8 cellular contexts compared by ENCODE assay signal in genomic region chr9:114551750-114552685, GRCh38. TPM values are rescaled to one million over a fixed set of nuclear protein-coding genes. Genes with fewer than 3 reads are reported as not detected.
DNase-seq lines count a peak whose midpoint lies in the region; ATAC-seq and TF ChIP-seq lines count a peak whose summit lies in the region.

No MANE protein-coding gene starts in this region.

- H4K20me1 ChIP-seq in GM23248 (ENCODE audit: insufficient read depth) (no peaks in the 10 kb centered on the region), neural progenitor cell (ENCODE audit: low read depth) (no peaks in the 10 kb centered on the region)

- TF ChIP-seq POLR2A in gastroesophageal sphincter (IDR thresholded peaks at IDR 0.05), result no peak

- peaks cover 9% of the 10 kb centered on the region; the same call in 1 of the 2 replicates for H3F3A ChIP-seq in GM23248 (ENCODE audit: insufficient read depth)
- no peaks in the 10 kb centered on the region for H3F3A ChIP-seq in neural progenitor cell (ENCODE audit: low read depth)

- peak overlapping the region; percentile 91 for H3K27ac ChIP-seq in GM23248
- H3K27ac ChIP-seq in gastroesophageal sphincter, result peak overlapping the region in 3 of 4 donors; percentile 37 to 63 (median 53)
- H3K27ac ChIP-seq in neural progenitor cell, result no peak overlapping the region

- H3K4me1 Mint-ChIP-seq in neural progenitor cell, result peaks cover 4% of the 10 kb centered on the region

- H3K9ac ChIP-seq in GM23248 (peak overlapping the region; percentile 61), neural progenitor cell (no peak overlapping the region)

- H3K36me3 ChIP-seq in GM23248 (ENCODE audit: low read depth), result no peaks in the 10 kb centered on the region
- H3K36me3 ChIP-seq in gastroesophageal sphincter, result no peaks in the 10 kb centered on the region
- no peaks in the 10 kb centered on the region for H3K36me3 ChIP-seq in neural progenitor cell

- WGBS in GM23248 (ENCODE audit: low coverage in 1 of 2, low lambda C conversion rate in 2 of 2, missing lambda C conversion rate in 2 of 2), 2 experiments, result 21% methylated on average over 6 of the region's 6 CpGs
- WGBS in gastroesophageal sphincter (ENCODE audit: low coverage in 1 of 2), 2 donors, result 57 to 84% methylated on average over 3 to 5 of the region's 6 CpGs

- peaks cover 5% of the 10 kb centered on the region for H3K9me3 Mint-ChIP-seq in neural progenitor cell

- H3K9me3 ChIP-seq in GM23248 (ENCODE audit: low read depth), result no peaks in the 10 kb centered on the region
- peaks cover 0 to 7% (median 0%) of the 10 kb centered on the region in 3 donors for H3K9me3 ChIP-seq in gastroesophageal sphincter
- no peaks in the 10 kb centered on the region for H3K9me3 ChIP-seq in neural progenitor cell (ENCODE audit: low read depth)

- ATAC-seq in gastroesophageal sphincter, result peak; percentile 87
- ATAC-seq in HG03432 (IDR thresholded peaks at IDR 0.05; ENCODE audit: unreplicated experiment), result no peak

- in situ Hi-C loops in GM23248 (cut with MboI), result no loop called here
- in situ Hi-C loops in SK-MEL-5 (cut with HindIII; ENCODE audit: low pct_unique_long_range_greater_than_20kb, low sequenced_read_pairs), result no loop called here

- H3K4me3 Mint-ChIP-seq in neural progenitor cell, result no peak overlapping the region

- H3K36me3 Mint-ChIP-seq in neural progenitor cell, result no peaks in the 10 kb centered on the region

- H3K4me1 ChIP-seq in GM23248 (ENCODE audit: insufficient read depth) (peaks cover 16% of the 10 kb centered on the region), gastroesophageal sphincter (peaks cover 0 to 14% (median 0%) of the 10 kb centered on the region in 3 donors), neural progenitor cell (no peaks in the 10 kb centered on the region)

- H3K4me3 ChIP-seq in GM23248 (0 out of 2 replicates have a peak overlapping the region, but pooled peaks have one; percentile 23), gastroesophageal sphincter (no peak overlapping the region), skeletal muscle cell (ENCODE audit: low read depth, low read length) (no peak overlapping the region), neural progenitor cell (no peak overlapping the region)

- H3K27me3 Mint-ChIP-seq in neural progenitor cell (ENCODE audit: insufficient read depth, low read depth), result peaks cover 3% of the 10 kb centered on the region

- DNase-seq in GM23248, result peak; percentile 99
- DNase-seq in SK-MEL-5 (ENCODE audit: low read depth, low spot score), result peak; percentile 98
- peak; percentile 97 for DNase-seq in skeletal muscle cell (ENCODE audit: low read depth)
- no peak for DNase-seq in neural progenitor cell (ENCODE audit: low spot score)
- no peak for DNase-seq in effector CD8-positive, alpha-beta T cell (lab: John Stamatoyannopoulos, UW)
- no peak for DNase-seq in NCI-H748 treated with DMSO at 0.1 percent for 48 hours (lab: John Stamatoyannopoulos, UW)

- no peak for TF ChIP-seq EP300 in gastroesophageal sphincter (IDR thresholded peaks at IDR 0.05)

- peak overlapping the region; percentile 50; the same call in 1 of the 2 replicates for H2AFZ ChIP-seq in GM23248
- no peak overlapping the region for H2AFZ ChIP-seq in neural progenitor cell (replicated peaks)

- H3K79me2 ChIP-seq in GM23248 (ENCODE audit: insufficient read depth) (no peaks in the 10 kb centered on the region), neural progenitor cell (ENCODE audit: low read depth) (no peaks in the 10 kb centered on the region)

- TF ChIP-seq CTCF in gastroesophageal sphincter (IDR thresholded peaks at IDR 0.05), result no peak
- no peak for TF ChIP-seq CTCF in neural progenitor cell (IDR thresholded peaks at IDR 0.05)

- 0 out of 2 replicates have a peak, but pooled peaks cover 2% of the 10 kb centered on the region for H3K9me2 ChIP-seq in GM23248 (ENCODE audit: insufficient read depth)

- H3K4me2 ChIP-seq in GM23248 (ENCODE audit: unreplicated experiment), result peak overlapping the region; percentile 67
- no peak overlapping the region for H3K4me2 ChIP-seq in neural progenitor cell

- H3K27ac Mint-ChIP-seq in neural progenitor cell, result no peak overlapping the region

- no peaks in the 10 kb centered on the region for H3K27me3 ChIP-seq in GM23248 (replicated peaks; ENCODE audit: insufficient read depth)
- no peaks in the 10 kb centered on the region for H3K27me3 ChIP-seq in gastroesophageal sphincter
- no peaks in the 10 kb centered on the region for H3K27me3 ChIP-seq in neural progenitor cell

RNA-seq across cellular contexts. Expression of gene ATP6V1G1, which starts 35.6 kb away (rescaled TPM):
- 127 and 131 TPM in 2 replicates for total RNA-seq in GM23248 (2014; rRNA removed; shearing (Covaris generic))
- polyA plus RNA-seq in GM23248 (2016; fragmentation: Nextera tagmentation; extraction: Ambion mirVana), result 222 and 230 TPM in 2 replicates
- total RNA-seq in SK-MEL-5 (2014; rRNA removed; shearing (Covaris generic)), result 605 and 615 TPM in 2 replicates
- polyA plus RNA-seq in SK-MEL-5 (2015; cell fraction: cytosol; rRNA removed), result 372 and 456 TPM in 2 replicates
- 68.9 and 79.0 TPM in 2 replicates for polyA plus RNA-seq in SK-MEL-5 (2015; cell fraction: nucleus; rRNA removed)
- total RNA-seq in gastroesophageal sphincter (100 to 1,000 TPM in 3 of 4 donors, 10 to 100 TPM in 1; 91.2 to 137 (median 120) TPM), neural progenitor cell (ENCODE audit: low replicate concordance) (157 and 253 TPM in 2 replicates)

RNA-seq across cellular contexts. Expression of gene WHRN, which starts 46.7 kb away (rescaled TPM):
- 0.76 and 1.1 TPM in 2 replicates for total RNA-seq in GM23248 (2014; rRNA removed; shearing (Covaris generic))
- 1.5 and 1.8 TPM in 2 replicates for polyA plus RNA-seq in GM23248 (2016; fragmentation: Nextera tagmentation; extraction: Ambion mirVana)
- total RNA-seq in SK-MEL-5 (2014; rRNA removed; shearing (Covaris generic)), result 4.5 and 6.1 TPM in 2 replicates
- polyA plus RNA-seq in SK-MEL-5 (2015; cell fraction: cytosol; rRNA removed), result 16.8 and 19.3 TPM in 2 replicates
- polyA plus RNA-seq in SK-MEL-5 (2015; cell fraction: nucleus; rRNA removed), result 106 and 146 TPM in 2 replicates
- total RNA-seq in gastroesophageal sphincter (10 to 100 TPM in 3 of 4 donors, 1 to 10 TPM in 1; 8.4 to 12.9 (median 11.0) TPM), neural progenitor cell (ENCODE audit: low replicate concordance) (1.1 and 6.6 TPM in 2 replicates)

RNA-seq across cellular contexts. Expression of gene TMEM268, which starts 59.1 kb away (rescaled TPM):
- total RNA-seq in GM23248 (2014; rRNA removed; shearing (Covaris generic)), result 4.9 and 10.7 TPM in 2 replicates
- polyA plus RNA-seq in GM23248 (2016; fragmentation: Nextera tagmentation; extraction: Ambion mirVana), result 5.1 and 6.9 TPM in 2 replicates
- 43.2 and 46.8 TPM in 2 replicates for total RNA-seq in SK-MEL-5 (2014; rRNA removed; shearing (Covaris generic))
- 73.8 and 103 TPM in 2 replicates for polyA plus RNA-seq in SK-MEL-5 (2015; cell fraction: cytosol; rRNA removed)
- polyA plus RNA-seq in SK-MEL-5 (2015; cell fraction: nucleus; rRNA removed), result 58.3 and 69.8 TPM in 2 replicates
- total RNA-seq in gastroesophageal sphincter, result 10 to 100 TPM in 2 of 4 donors, 1 to 10 TPM in 2; 6.2 to 16.7 (median 9.3) TPM
- 0.65 and 0.77 TPM in 2 replicates for total RNA-seq in neural progenitor cell (ENCODE audit: low replicate concordance)

Comparison
In these comparisons a context has a peak if more than half of its experiments do, and no peak if none do; other contexts are left out.
1. DNase-seq: peak in GM23248 (single experiment), SK-MEL-5 (single experiment) and skeletal muscle cell (single experiment); none in neural progenitor cell (single experiment), effector CD8-positive, alpha-beta T cell (single experiment) and NCI-H748 treated with DMSO at 0.1 percent for 48 hours (single experiment).